Comparison of ENCODE assay signal across 33 cellular contexts in genomic region chr12:104438134-104438533, GRCh38.
"Had no signal": no experiment of that assay in that cellular context is flagged by ENCODE, and none has a peak within 500 bp of the region (broad histone marks: within the 10 kb centered on the region; RNA-seq: fewer than 3 reads in every experiment).

No MANE protein-coding gene starts in this region.

- H3K4me1 Mint-ChIP-seq: activated T-helper 17 cell treated with anti-CD3 and anti-CD28 coated beads, Interleukin-2, amount 50 U/mL, for 72 hours; endodermal cell had no signal

- H3K36me3 ChIP-seq: brain microvascular endothelial cell, gastrocnemius medialis, heart left ventricle, WERI-Rb-1 had no signal

- H3K27ac Mint-ChIP-seq: activated CD4-positive, alpha-beta memory T cell treated with anti-CD3 and anti-CD28 coated beads, Interleukin-2, amount 10 ng/mL, durations not matched to agents 7 days and 5 days; activated CD4-positive, alpha-beta T cell treated with anti-CD3 and anti-CD28 coated beads, Interleukin-2, amount 10 ng/mL, durations not matched to agents 7 days and 5 days; activated naive CD8-positive, alpha-beta T cell; activated T-helper 17 cell treated with anti-CD3 and anti-CD28 coated beads, Interleukin-2, amount 50 U/mL, for 72 hours; dendritic cell treated with granulocyte-macrophage colony-stimulating factor and Interleukin-4, amounts not matched to agents 40 ng/mL and 50 ng/mL, for 4 days; endodermal cell; T-helper 17 cell; T-helper 2 cell treated with Interferon-gamma antibody and Interleukin-4, amounts not matched to agents 5 μg/mL and 100 μg/mL, for 36 hours had no signal

- H3K36me3 Mint-ChIP-seq: activated naive CD8-positive, alpha-beta T cell had no signal

- H3K27ac ChIP-seq: brain microvascular endothelial cell, coronary artery, dorsolateral prefrontal cortex, foreskin keratinocyte, gastrocnemius medialis, heart left ventricle, WERI-Rb-1 had no signal

- H3K9me3 ChIP-seq: gastrocnemius medialis, heart left ventricle had no signal

- ATAC-seq: activated T-cell treated with anti-CD3 and anti-CD28 coated beads, Interleukin-2, amount 50 U/mL, for 4 hours; activated T-helper 17 cell treated with anti-CD3 and anti-CD28 coated beads, Interleukin-2, amount 50 U/mL, for 72 hours; esophagus mucosa; foreskin keratinocyte; gastrocnemius medialis; heart left ventricle; T-helper 17 cell had no signal

- H3K4me1 ChIP-seq: foreskin keratinocyte, gastrocnemius medialis, heart left ventricle had no signal

- H3K9me3 Mint-ChIP-seq: activated CD4-positive, alpha-beta memory T cell treated with anti-CD3 and anti-CD28 coated beads, Interleukin-2, amount 10 ng/mL, durations not matched to agents 7 days and 5 days; activated T-cell treated with anti-CD3 and anti-CD28 coated beads, Interleukin-2, amount 50 U/mL, for 4 hours; activated T-helper 17 cell treated with anti-CD3 and anti-CD28 coated beads, Interleukin-2, amount 50 U/mL, for 72 hours; central memory CD8-positive, alpha-beta T cell; dendritic cell treated with granulocyte-macrophage colony-stimulating factor and Interleukin-4, amounts not matched to agents 40 ng/mL and 50 ng/mL, for 4 days; endodermal cell; T-helper 2 cell treated with Interferon-gamma antibody and Interleukin-4, amounts not matched to agents 5 μg/mL and 100 μg/mL, for 36 hours had no signal

- H3K4me3 Mint-ChIP-seq: activated CD4-positive, alpha-beta memory T cell treated with anti-CD3 and anti-CD28 coated beads, Interleukin-2, amount 10 ng/mL, durations not matched to agents 7 days and 5 days; activated CD4-positive, alpha-beta T cell treated with anti-CD3 and anti-CD28 coated beads, Interleukin-2, amount 10 ng/mL, durations not matched to agents 7 days and 5 days; activated naive CD8-positive, alpha-beta T cell; activated T-cell treated with anti-CD3 and anti-CD28 coated beads, Interleukin-2, amount 50 U/mL, for 4 hours; activated T-helper 17 cell treated with anti-CD3 and anti-CD28 coated beads, Interleukin-2, amount 50 U/mL, for 72 hours; central memory CD8-positive, alpha-beta T cell; dendritic cell treated with granulocyte-macrophage colony-stimulating factor and Interleukin-4, amounts not matched to agents 40 ng/mL and 50 ng/mL, for 4 days; endodermal cell; T-helper 17 cell; T-helper 2 cell treated with Interferon-gamma antibody and Interleukin-4, amounts not matched to agents 5 μg/mL and 100 μg/mL, for 36 hours had no signal

- H3K27me3 ChIP-seq: brain microvascular endothelial cell, gastrocnemius medialis, heart left ventricle had no signal

- DNase-seq: activated CD4-positive, alpha-beta memory T cell treated with anti-CD3 and anti-CD28 coated beads, Interleukin-2, amount 10 ng/mL, durations not matched to agents 7 days and 5 days; activated CD4-positive, alpha-beta T cell treated with anti-CD3 and anti-CD28 coated beads for 1 hour; activated CD4-positive, alpha-beta T cell treated with anti-CD3 and anti-CD28 coated beads for 4 hours; activated CD4-positive, alpha-beta T cell treated with anti-CD3 and anti-CD28 coated beads, Interleukin-2, amount 10 ng/mL, durations not matched to agents 7 days and 5 days; activated CD4-positive, alpha-beta T cell treated with anti-CD3 and anti-CD28 coated beads, Interleukin-2, amount 50 U/mL, for 4 hours; activated CD4-positive, CD25-positive, alpha-beta regulatory T cell; activated effector memory CD4-positive, alpha-beta T cell treated with Interleukin-2 at 50 U/mL for 16 hours; activated gamma-delta T cell treated with Interleukin-2 at 50 U/mL for 16 hours; activated naive CD4-positive, alpha-beta T cell treated with anti-CD3 and anti-CD28 coated beads, Interleukin-2, amount 50 U/mL, for 16 hours; activated naive CD4-positive, alpha-beta T cell treated with Interleukin-2 at 50 U/mL for 16 hours; activated T-cell treated with anti-CD3 and anti-CD28 coated beads, Interleukin-2, amount 50 U/mL, for 4 hours; amniotic stem cell; anterior cingulate cortex; brain microvascular endothelial cell; dorsolateral prefrontal cortex; effector memory CD4-positive, alpha-beta T cell; endodermal cell; foreskin keratinocyte; gastrocnemius medialis; glutamatergic neuron; heart left ventricle; T-helper 1 cell; T-helper 17 cell; T1000; WERI-Rb-1 had no signal

- H3K4me3 ChIP-seq: coronary artery, dorsolateral prefrontal cortex, gastrocnemius medialis, heart left ventricle had no signal

- FAIRE-seq: astrocyte had no signal

- H3K27me3 Mint-ChIP-seq: activated naive CD8-positive, alpha-beta T cell; central memory CD8-positive, alpha-beta T cell had no signal
